In the genomic region with DNA sequence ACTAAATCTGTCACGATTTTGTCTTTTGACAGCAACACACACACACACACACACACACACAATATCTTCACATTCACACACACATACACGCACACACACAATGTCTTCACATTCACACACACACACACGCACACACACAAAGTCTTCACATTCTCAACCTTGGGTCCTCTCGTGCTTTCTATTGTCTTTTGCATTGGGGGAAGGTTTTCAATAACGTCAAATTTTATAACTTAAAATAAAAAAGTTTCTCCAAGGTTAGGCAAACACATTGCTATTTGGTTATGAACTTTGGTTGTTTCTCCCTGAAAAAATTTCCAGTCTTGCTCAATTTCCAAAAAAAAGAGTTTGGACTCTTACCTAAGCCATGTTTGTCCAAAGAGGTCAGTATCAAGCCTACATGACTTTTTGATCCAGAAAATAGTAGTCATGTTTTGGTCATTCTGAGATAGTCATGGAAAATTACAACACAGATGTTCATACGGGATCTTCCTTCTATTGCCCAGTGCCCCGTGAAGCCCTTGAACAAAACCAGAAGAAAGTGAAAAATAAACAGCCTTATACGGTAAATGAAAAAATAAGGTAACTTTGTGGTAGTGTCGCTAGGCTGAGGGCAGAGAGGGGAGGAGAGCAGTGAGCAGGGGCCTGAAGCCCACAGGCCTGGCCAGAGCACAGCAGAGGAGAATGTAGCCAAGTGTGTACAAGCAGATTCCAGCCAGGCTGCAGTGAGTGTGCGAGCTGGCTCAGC, we compare ENCODE assay signal across 14 cellular contexts.
DNase-seq lines count a peak whose midpoint lies in the region; ATAC-seq and TF ChIP-seq lines count a peak whose summit lies in the region.
"Had no signal": no experiment of that assay in that cellular context is flagged by ENCODE, and none has a peak within 500 bp of the region (broad histone marks: within the 10 kb centered on the region; RNA-seq: fewer than 3 reads in every experiment).

No MANE protein-coding gene starts in this region.

- TF ChIP-seq EP300 in tibial nerve (IDR thresholded peaks at IDR 0.05) = peak; percentile 61 to 83

- no peaks in the 10 kb centered on the region for H3K36me3 Mint-ChIP-seq in mesothelial cell of epicardium

- peaks cover 33% of the 10 kb centered on the region for H3K4me1 Mint-ChIP-seq in mesothelial cell of epicardium

- H3K27me3 ChIP-seq in lung (ENCODE audit: control insufficient read depth, insufficient read depth) (no peaks in the 10 kb centered on the region), tibial nerve (no peaks in the 10 kb centered on the region)

- POLR2A ChIA-PET in HEK293 (lab: Yijun Ruan, JAX) = no interaction called here

- no peak for TF ChIP-seq POLR2A in tibial nerve (IDR thresholded peaks at IDR 0.05)

- H3K27ac ChIP-seq in HEK293 (ENCODE audit: extremely low read depth, low read depth, low read length) = no peak overlapping the region
- H3K27ac ChIP-seq in lung (ENCODE audit: low read depth in 1 of 2, low read length in 1 of 2) = peak overlapping the region in 1 of 2 donors; percentile 85
- peak overlapping the region; percentile 24 to 86 (median 56) for H3K27ac ChIP-seq in tibial nerve

- WGBS in lung, 2 donors = 73 to 77% methylated on average over 10 of the region's 10 CpGs
- WGBS in tibial nerve, 2 donors = 67 to 71% methylated on average over 10 of the region's 10 CpGs

- DNase-seq in fibroblast of gingiva (ENCODE audit: low read depth) = peak; percentile 87
- no peak for DNase-seq in lung (ENCODE audit: low spot score)
- peak in 1 of 2 donors; percentile 35 for DNase-seq in tibial nerve (ENCODE audit: low spot score in 2 of 2)
- DNase-seq in left colon = no peak
- no peak for DNase-seq in pons (ENCODE audit: low spot score)
- no peak for DNase-seq in mesothelial cell of epicardium (ENCODE audit: low spot score in 2 of 2, unreplicated experiment in 2 of 2)
- no peak for DNase-seq in NCI-H1048 (lab: John Stamatoyannopoulos, UW)
- DNase-seq: activated CD8-positive, alpha-beta T cell treated with anti-CD3 and anti-CD28 coated beads, Interleukin-2, amount 10 ng/mL, durations not matched to agents 7 days and 5 days; activated naive CD4-positive, alpha-beta T cell; cerebellar nuclear complex; foreskin melanocyte; NCI-H446; T1000 had no signal

- no peak overlapping the region for H3K27ac Mint-ChIP-seq in mesothelial cell of epicardium
- H3K27ac Mint-ChIP-seq: activated CD8-positive, alpha-beta T cell treated with anti-CD3 and anti-CD28 coated beads, Interleukin-2, amount 10 ng/mL, durations not matched to agents 7 days and 5 days had no signal

- H3K4me3 ChIP-seq in HEK293 (ENCODE audit: low read depth, low read length) = no peak overlapping the region
- H3K4me3 ChIP-seq in lung = no peak overlapping the region
- no peak overlapping the region for H3K4me3 ChIP-seq in tibial nerve

- H3K36me3 ChIP-seq in HEK293 (ENCODE audit: control insufficient read depth in 2 of 2, insufficient read depth in 1 of 2, low read length in 2 of 2) = no peaks in the 10 kb centered on the region
- no peaks in the 10 kb centered on the region for H3K36me3 ChIP-seq in lung (ENCODE audit: control insufficient read depth in 2 of 2, insufficient read depth in 2 of 2, low read length in 2 of 2)
- H3K36me3 ChIP-seq in tibial nerve = no peaks in the 10 kb centered on the region

- intact Hi-C loops in left colon (cut with DNase I, micrococcal nuclease) = no loop called here

- no peak overlapping the region for H3K4me3 Mint-ChIP-seq in mesothelial cell of epicardium
- H3K4me3 Mint-ChIP-seq: activated CD8-positive, alpha-beta T cell treated with anti-CD3 and anti-CD28 coated beads, Interleukin-2, amount 10 ng/mL, durations not matched to agents 7 days and 5 days had no signal

- H3K9me3 ChIP-seq in HEK293 (ENCODE audit: control insufficient read depth, insufficient read depth, low read depth, low read length) (no peaks in the 10 kb centered on the region), lung (ENCODE audit: control insufficient read depth in 2 of 2, insufficient read depth in 1 of 2, low read length in 1 of 2) (no peaks in the 10 kb centered on the region), tibial nerve (no peaks in the 10 kb centered on the region)

- H3K9me3 Mint-ChIP-seq in mesothelial cell of epicardium = no peaks in the 10 kb centered on the region

- peak; percentile 45 for ATAC-seq in lung (ENCODE audit: insufficient read depth, low FRiP score)
- ATAC-seq in left colon = no peak
- ATAC-seq: activated CD8-positive, alpha-beta T cell treated with anti-CD3 and anti-CD28 coated beads, Interleukin-2, amount 10 ng/mL, durations not matched to agents 7 days and 5 days had no signal

- H3K27me3 Mint-ChIP-seq in mesothelial cell of epicardium (ENCODE audit: low read depth) = no peaks in the 10 kb centered on the region

- CTCF ChIA-PET in HEK293 (lab: Yijun Ruan, JAX) = no interaction called here

- H3K4me1 ChIP-seq in HEK293 (ENCODE audit: control insufficient read depth, insufficient read depth, low read length) (no peaks in the 10 kb centered on the region), lung (ENCODE audit: control insufficient read depth in 2 of 2, insufficient read depth in 2 of 2, low read length in 2 of 2) (peaks cover 0 to 2% of the 10 kb centered on the region in 2 donors), tibial nerve (no peaks in the 10 kb centered on the region)

- TF ChIP-seq CTCF in HEK293 (tag by site-specific recombination; IDR thresholded peaks at IDR 0.05) (no peak), lung (IDR thresholded peaks at IDR 0.05; ENCODE audit: control extremely low read depth, extremely low read depth) (no peak), tibial nerve (IDR thresholded peaks at IDR 0.05) (no peak), mesothelial cell of epicardium (IDR thresholded peaks at IDR 0.05; ENCODE audit: unreplicated experiment) (no peak)

TF ChIP-seq in HEK293, 187 proteins besides CTCF, POLR2A, EP300 and RAD21:
- TF ChIP-seq, protein P1, sequence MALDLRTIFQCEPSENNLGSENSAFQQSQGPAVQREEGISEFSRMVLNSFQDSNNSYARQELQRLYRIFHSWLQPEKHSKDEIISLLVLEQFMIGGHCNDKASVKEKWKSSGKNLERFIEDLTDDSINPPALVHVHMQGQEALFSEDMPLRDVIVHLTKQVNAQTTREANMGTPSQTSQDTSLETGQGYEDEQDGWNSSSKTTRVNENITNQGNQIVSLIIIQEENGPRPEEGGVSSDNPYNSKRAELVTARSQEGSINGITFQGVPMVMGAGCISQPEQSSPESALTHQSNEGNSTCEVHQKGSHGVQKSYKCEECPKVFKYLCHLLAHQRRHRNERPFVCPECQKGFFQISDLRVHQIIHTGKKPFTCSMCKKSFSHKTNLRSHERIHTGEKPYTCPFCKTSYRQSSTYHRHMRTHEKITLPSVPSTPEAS (tag by site-specific recombination; IDR thresholded peaks at IDR 0.05) = peak; percentile 43; the same call in 1 of the 2 replicates
- TF ChIP-seq, protein P2, sequence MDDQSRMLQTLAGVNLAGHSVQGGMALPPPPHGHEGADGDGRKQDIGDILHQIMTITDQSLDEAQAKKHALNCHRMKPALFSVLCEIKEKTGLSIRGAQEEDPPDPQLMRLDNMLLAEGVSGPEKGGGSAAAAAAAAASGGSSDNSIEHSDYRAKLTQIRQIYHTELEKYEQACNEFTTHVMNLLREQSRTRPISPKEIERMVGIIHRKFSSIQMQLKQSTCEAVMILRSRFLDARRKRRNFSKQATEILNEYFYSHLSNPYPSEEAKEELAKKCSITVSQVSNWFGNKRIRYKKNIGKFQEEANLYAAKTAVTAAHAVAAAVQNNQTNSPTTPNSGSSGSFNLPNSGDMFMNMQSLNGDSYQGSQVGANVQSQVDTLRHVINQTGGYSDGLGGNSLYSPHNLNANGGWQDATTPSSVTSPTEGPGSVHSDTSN (CRISPR knock-in tag; IDR thresholded peaks at IDR 0.05) = no peak
- no peak for TF ChIP-seq ZEB2 (tag by site-specific recombination; IDR thresholded peaks at IDR 0.05)
TF ChIP-seq in HEK293: peak in this region for 1.
